ENCODE assay signal across 1 cellular context in genomic region chr14:55314449-55314848, GRCh38.
TF ChIP-seq lines count a peak whose summit lies in the region.

No MANE protein-coding gene starts in this region.

TF ChIP-seq in HepG2, 621 proteins besides CTCF, POLR2A, EP300 and RAD21 (continued from another document):
- TF ChIP-seq ZNF138 (CRISPR knock-in tag; IDR thresholded peaks at IDR 0.05; ENCODE audit: low read depth) (no peak), RBAK (CRISPR knock-in tag; IDR thresholded peaks at IDR 0.05) (no peak), RFXAP (CRISPR knock-in tag; IDR thresholded peaks at IDR 0.05; ENCODE audit: borderline replicate concordance) (no peak), SATB2 (CRISPR knock-in tag; IDR thresholded peaks at IDR 0.05) (no peak)
